1 cellular context compared by ENCODE assay signal in the genomic region with DNA sequence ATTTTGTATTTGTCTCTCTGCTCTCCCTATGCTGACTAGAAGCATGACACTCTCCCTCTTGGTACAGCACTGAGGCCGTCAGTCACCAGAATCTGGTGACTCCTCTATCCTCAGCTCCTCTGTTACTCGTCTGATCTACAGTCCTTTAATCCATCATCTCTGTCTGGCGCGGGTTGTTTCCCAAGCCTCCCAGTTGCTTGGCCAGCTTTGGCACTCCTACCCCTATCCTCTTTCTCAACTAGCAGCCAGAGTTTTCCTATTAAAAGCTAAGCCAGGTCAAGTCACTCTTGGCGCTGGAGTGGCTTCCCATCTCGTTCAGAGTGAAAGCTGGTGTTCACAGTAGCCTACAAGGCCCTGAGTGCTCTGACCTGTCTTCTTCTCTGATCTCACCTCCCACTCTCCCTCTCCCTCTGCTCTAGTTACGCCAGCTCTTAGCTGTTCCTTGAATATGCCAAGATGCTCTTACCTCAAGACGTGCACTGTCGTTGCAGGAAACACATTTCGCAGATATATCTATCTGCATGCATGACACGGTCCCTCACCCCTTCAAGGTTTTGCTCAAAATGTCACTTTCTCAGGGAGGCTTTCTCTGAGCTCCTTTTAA.
TF ChIP-seq lines count a peak whose summit lies in the region.

No MANE protein-coding gene starts in this region.

TF ChIP-seq in WTC11, 78 proteins besides CTCF, POLR2A, EP300 and RAD21 (continued from another document):
- TF ChIP-seq, protein P1, sequence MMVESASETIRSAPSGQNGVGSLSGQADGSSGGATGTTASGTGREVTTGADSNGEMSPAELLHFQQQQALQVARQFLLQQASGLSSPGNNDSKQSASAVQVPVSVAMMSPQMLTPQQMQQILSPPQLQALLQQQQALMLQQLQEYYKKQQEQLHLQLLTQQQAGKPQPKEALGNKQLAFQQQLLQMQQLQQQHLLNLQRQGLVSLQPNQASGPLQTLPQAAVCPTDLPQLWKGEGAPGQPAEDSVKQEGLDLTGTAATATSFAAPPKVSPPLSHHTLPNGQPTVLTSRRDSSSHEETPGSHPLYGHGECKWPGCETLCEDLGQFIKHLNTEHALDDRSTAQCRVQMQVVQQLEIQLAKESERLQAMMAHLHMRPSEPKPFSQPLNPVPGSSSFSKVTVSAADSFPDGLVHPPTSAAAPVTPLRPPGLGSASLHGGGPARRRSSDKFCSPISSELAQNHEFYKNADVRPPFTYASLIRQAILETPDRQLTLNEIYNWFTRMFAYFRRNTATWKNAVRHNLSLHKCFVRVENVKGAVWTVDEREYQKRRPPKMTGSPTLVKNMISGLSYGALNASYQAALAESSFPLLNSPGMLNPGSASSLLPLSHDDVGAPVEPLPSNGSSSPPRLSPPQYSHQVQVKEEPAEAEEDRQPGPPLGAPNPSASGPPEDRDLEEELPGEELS (CRISPR knock-in tag; IDR thresholded peaks at IDR 0.05) = no peak
- TF ChIP-seq, protein P2, sequence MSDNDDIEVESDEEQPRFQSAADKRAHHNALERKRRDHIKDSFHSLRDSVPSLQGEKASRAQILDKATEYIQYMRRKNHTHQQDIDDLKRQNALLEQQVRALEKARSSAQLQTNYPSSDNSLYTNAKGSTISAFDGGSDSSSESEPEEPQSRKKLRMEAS (CRISPR knock-in tag; IDR thresholded peaks at IDR 0.05) = no peak
- no peak for TF ChIP-seq FOXK1 (CRISPR knock-in tag; IDR thresholded peaks at IDR 0.05)
- TF ChIP-seq, protein P3, sequence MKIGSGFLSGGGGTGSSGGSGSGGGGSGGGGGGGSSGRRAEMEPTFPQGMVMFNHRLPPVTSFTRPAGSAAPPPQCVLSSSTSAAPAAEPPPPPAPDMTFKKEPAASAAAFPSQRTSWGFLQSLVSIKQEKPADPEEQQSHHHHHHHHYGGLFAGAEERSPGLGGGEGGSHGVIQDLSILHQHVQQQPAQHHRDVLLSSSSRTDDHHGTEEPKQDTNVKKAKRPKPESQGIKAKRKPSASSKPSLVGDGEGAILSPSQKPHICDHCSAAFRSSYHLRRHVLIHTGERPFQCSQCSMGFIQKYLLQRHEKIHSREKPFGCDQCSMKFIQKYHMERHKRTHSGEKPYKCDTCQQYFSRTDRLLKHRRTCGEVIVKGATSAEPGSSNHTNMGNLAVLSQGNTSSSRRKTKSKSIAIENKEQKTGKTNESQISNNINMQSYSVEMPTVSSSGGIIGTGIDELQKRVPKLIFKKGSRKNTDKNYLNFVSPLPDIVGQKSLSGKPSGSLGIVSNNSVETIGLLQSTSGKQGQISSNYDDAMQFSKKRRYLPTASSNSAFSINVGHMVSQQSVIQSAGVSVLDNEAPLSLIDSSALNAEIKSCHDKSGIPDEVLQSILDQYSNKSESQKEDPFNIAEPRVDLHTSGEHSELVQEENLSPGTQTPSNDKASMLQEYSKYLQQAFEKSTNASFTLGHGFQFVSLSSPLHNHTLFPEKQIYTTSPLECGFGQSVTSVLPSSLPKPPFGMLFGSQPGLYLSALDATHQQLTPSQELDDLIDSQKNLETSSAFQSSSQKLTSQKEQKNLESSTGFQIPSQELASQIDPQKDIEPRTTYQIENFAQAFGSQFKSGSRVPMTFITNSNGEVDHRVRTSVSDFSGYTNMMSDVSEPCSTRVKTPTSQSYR (CRISPR knock-in tag; IDR thresholded peaks at IDR 0.05) = no peak
- no peak for TF ChIP-seq MYBL2 (CRISPR knock-in tag; IDR thresholded peaks at IDR 0.05)
- TF ChIP-seq FOXP1 (CRISPR knock-in tag; IDR thresholded peaks at IDR 0.05; ENCODE audit: borderline replicate concordance) = no peak
- TF ChIP-seq ZSCAN18 (CRISPR knock-in tag; IDR thresholded peaks at IDR 0.05) = no peak
- TF ChIP-seq ZNF317 (CRISPR knock-in tag; IDR thresholded peaks at IDR 0.05; ENCODE audit: borderline replicate concordance, low read depth) = no peak
- no peak for TF ChIP-seq JUN (CRISPR knock-in tag; IDR thresholded peaks at IDR 0.05)
- no peak for TF ChIP-seq AR (CRISPR knock-in tag; IDR thresholded peaks at IDR 0.05)
- TF ChIP-seq RORB (CRISPR knock-in tag; IDR thresholded peaks at IDR 0.05) = no peak
- TF ChIP-seq SOX15 (CRISPR knock-in tag; IDR thresholded peaks at IDR 0.05) = no peak
- TF ChIP-seq, protein P4, sequence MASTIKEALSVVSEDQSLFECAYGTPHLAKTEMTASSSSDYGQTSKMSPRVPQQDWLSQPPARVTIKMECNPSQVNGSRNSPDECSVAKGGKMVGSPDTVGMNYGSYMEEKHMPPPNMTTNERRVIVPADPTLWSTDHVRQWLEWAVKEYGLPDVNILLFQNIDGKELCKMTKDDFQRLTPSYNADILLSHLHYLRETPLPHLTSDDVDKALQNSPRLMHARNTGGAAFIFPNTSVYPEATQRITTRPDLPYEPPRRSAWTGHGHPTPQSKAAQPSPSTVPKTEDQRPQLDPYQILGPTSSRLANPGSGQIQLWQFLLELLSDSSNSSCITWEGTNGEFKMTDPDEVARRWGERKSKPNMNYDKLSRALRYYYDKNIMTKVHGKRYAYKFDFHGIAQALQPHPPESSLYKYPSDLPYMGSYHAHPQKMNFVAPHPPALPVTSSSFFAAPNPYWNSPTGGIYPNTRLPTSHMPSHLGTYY (CRISPR knock-in tag; IDR thresholded peaks at IDR 0.05) = no peak
- TF ChIP-seq, protein P5, sequence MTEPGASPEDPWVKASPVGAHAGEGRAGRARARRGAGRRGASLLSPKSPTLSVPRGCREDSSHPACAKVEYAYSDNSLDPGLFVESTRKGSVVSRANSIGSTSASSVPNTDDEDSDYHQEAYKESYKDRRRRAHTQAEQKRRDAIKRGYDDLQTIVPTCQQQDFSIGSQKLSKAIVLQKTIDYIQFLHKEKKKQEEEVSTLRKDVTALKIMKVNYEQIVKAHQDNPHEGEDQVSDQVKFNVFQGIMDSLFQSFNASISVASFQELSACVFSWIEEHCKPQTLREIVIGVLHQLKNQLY (CRISPR knock-in tag; IDR thresholded peaks at IDR 0.05) = no peak
